8 cellular contexts compared by ENCODE assay signal in the genomic region with DNA sequence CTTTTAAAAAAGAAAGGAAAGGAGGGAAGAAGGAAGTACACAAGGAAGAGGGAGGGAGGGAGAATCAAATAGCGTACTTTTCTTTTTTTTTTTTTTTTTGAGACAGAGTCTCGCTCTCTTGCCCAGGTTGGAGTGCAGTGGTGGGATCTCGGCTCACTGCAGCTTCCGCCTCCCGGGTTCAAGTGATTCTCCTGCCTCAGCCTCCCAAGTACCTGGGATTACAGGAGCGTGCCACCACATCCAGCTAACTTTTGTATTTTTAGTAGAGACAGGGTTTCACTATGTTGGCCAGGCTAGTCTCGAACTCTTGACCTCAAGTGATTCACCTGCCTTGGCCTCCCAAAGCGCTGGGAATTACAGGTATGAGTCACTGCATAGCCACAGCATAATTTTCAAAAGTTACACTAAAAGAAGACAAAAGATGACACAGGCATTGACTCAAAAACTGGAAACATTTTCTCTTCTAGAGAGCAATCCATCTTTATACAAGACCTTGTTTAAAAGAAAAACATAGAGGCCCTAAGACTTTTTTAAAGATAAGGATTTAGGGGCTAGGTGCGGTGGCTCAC.
DNase-seq lines count a peak whose midpoint lies in the region; ATAC-seq and TF ChIP-seq lines count a peak whose summit lies in the region.
"Not testable (repeated sequence)": the region's sequence is repeated elsewhere in the genome, so short reads cannot be mapped to it uniquely, and the experiment has no call there.

No MANE protein-coding gene starts in this region.

- H2BK15ac ChIP-seq in H9 (ENCODE audit: low read depth, low read length): not testable (repeated sequence)

- not testable (repeated sequence) for H2BK5ac ChIP-seq in H9 (ENCODE audit: insufficient read length, low read length)

- not testable (repeated sequence) for ATAC-seq in natural killer cell treated with Interleukin-12 subunit alpha and Interleukin-12 subunit beta and Interleukin-15 and Interleukin-18, amount 100 ng/mL, for 72 hours; stimulated activated memory B cell treated with anti-CD40 and anti-IgM and Interleukin-4, amounts not matched to agents 10 μg/mL and 1 μg/mL and 100 μg/mL, for 72 hours

- peak overlapping the region; percentile 55 for H2AFZ ChIP-seq in ACC112 (ENCODE audit: low read length, unreplicated experiment)
- H2AFZ ChIP-seq in H9 (ENCODE audit: low read length): not testable (repeated sequence)

- not testable (repeated sequence) for H3K14ac ChIP-seq in H9 (ENCODE audit: insufficient read depth, low read length)

- not testable (repeated sequence) for H3K27me3 Mint-ChIP-seq in H9 (ENCODE audit: low read depth); natural killer cell treated with Interleukin-12 subunit alpha and Interleukin-12 subunit beta and Interleukin-15 and Interleukin-18, amount 100 ng/mL, for 72 hours; stimulated activated memory B cell treated with anti-CD40 and anti-IgM and Interleukin-4, amounts not matched to agents 10 μg/mL and 1 μg/mL and 100 μg/mL, for 72 hours

- peaks cover 11 to 26% (median 16%) of the 10 kb centered on the region in 3 experiments; a peak in 5 of 7 replicates for H3K36me3 Mint-ChIP-seq in H9 (ENCODE audit: insufficient read depth in 1 of 3, low read depth in 3 of 3)
- not testable (repeated sequence) for H3K36me3 Mint-ChIP-seq in natural killer cell treated with Interleukin-12 subunit alpha and Interleukin-12 subunit beta and Interleukin-15 and Interleukin-18, amount 100 ng/mL, for 72 hours
- H3K36me3 Mint-ChIP-seq in stimulated activated memory B cell treated with anti-CD40 and anti-IgM and Interleukin-4, amounts not matched to agents 10 μg/mL and 1 μg/mL and 100 μg/mL, for 72 hours: peaks cover 13% of the 10 kb centered on the region

- not testable (repeated sequence) for H3K4ac ChIP-seq in H9 (ENCODE audit: low read depth, low read length)

- H2BK12ac ChIP-seq in H9 (ENCODE audit: insufficient read length, low read depth, low read length): not testable (repeated sequence)

- not testable (repeated sequence) for H3K27me3 ChIP-seq in ACC112 (ENCODE audit: insufficient read depth, low read length); H9 (ENCODE audit: insufficient read depth, low read length); brain microvascular endothelial cell (replicated peaks)

- H4K5ac ChIP-seq in H9 (ENCODE audit: insufficient read length, low read depth, low read length): not testable (repeated sequence)

- H3K18ac ChIP-seq in H9 (ENCODE audit: insufficient read length, low read depth, low read length): not testable (repeated sequence)

- in situ Hi-C loops in brain microvascular endothelial cell (cut with HindIII; ENCODE audit: low pct_ligation_motif_present, low sequenced_read_pairs): not testable (repeated sequence)

- H2AK5ac ChIP-seq in H9 (ENCODE audit: insufficient read length, low read length): not testable (repeated sequence)

- not testable (repeated sequence) for H3K9ac ChIP-seq in H9 (ENCODE audit: extremely low read depth, insufficient read length, low read length)

- peak overlapping the region; percentile 70 for H3K4me3 ChIP-seq in ACC112 (ENCODE audit: low read depth, low read length)
- not testable (repeated sequence) for H3K4me3 ChIP-seq in brain microvascular endothelial cell (ENCODE audit: low read depth, low read length)

- not testable (repeated sequence) for H2BK20ac ChIP-seq in H9 (ENCODE audit: low read depth, low read length, poor library complexity, severe bottlenecking)

- H3K4me2 ChIP-seq in H9 (ENCODE audit: insufficient read depth, insufficient read length, low read length): not testable (repeated sequence)

- WGBS in H9 (ENCODE audit: extremely low coverage, insufficient read length, low lambda C conversion rate): no CpG with 5 or more reads among the region's 9 CpGs

- not testable (repeated sequence) for H3T11ph ChIP-seq in H9 (ENCODE audit: low read length)

- not testable (repeated sequence) for TF ChIP-seq CTCF in H9 (conservative IDR thresholded peaks at IDR 0.05); brain microvascular endothelial cell (IDR thresholded peaks at IDR 0.05; ENCODE audit: low read depth, low read length, missing control alignments)

- H3K36me3 ChIP-seq in ACC112 (ENCODE audit: insufficient read depth, low read length); brain microvascular endothelial cell (replicated peaks): not testable (repeated sequence)

- H4K8ac ChIP-seq in H9 (replicated peaks; ENCODE audit: insufficient read length, low read depth, low read length): not testable (repeated sequence)

- not testable (repeated sequence) for H3K9me3 Mint-ChIP-seq in H9; natural killer cell treated with Interleukin-12 subunit alpha and Interleukin-12 subunit beta and Interleukin-15 and Interleukin-18, amount 100 ng/mL, for 72 hours; stimulated activated memory B cell treated with anti-CD40 and anti-IgM and Interleukin-4, amounts not matched to agents 10 μg/mL and 1 μg/mL and 100 μg/mL, for 72 hours

- peak overlapping the region; percentile 38 for H3K27ac ChIP-seq in ACC112 (ENCODE audit: low read depth, low read length)
- H3K27ac ChIP-seq in H9 (ENCODE audit: insufficient read length, low read depth, low read length); brain microvascular endothelial cell: not testable (repeated sequence)

- not testable (repeated sequence) for DNase-seq in H9; natural killer cell treated with Interleukin-12 subunit alpha and Interleukin-12 subunit beta and Interleukin-15 and Interleukin-18, amount 100 ng/mL, for 72 hours (ENCODE audit: low spot score)
- DNase-seq in RPMI7951 (ENCODE audit: low read depth) (peak; percentile 42), activated T-cell treated with anti-CD3 and anti-CD28 coated beads for 48 hours (ENCODE audit: low read depth) (peak; percentile 25), brain microvascular endothelial cell (peak; percentile 25), glomerular visceral epithelial cell (ENCODE audit: extremely low spot score) (peak; percentile 46)

- H3K4me1 ChIP-seq in ACC112 (ENCODE audit: control insufficient read depth, insufficient read depth, low read length, unreplicated experiment): peaks cover 15% of the 10 kb centered on the region
- not testable (repeated sequence) for H3K4me1 ChIP-seq in H9 (ENCODE audit: insufficient read depth, low read length)

- not testable (repeated sequence) for H3K9me3 ChIP-seq in H9 (ENCODE audit: control insufficient read depth, low read depth, low read length)

- not testable (repeated sequence) for H3K23ac ChIP-seq in H9 (ENCODE audit: insufficient read length, low read depth, low read length)

- H3K4me1 Mint-ChIP-seq in H9: peaks cover 35% of the 10 kb centered on the region in 2 experiments
- peaks cover 10 to 15% of the 10 kb centered on the region in 2 donors for H3K4me1 Mint-ChIP-seq in natural killer cell treated with Interleukin-12 subunit alpha and Interleukin-12 subunit beta and Interleukin-15 and Interleukin-18, amount 100 ng/mL, for 72 hours (ENCODE audit: low read depth in 2 of 2)
- peaks cover 42% of the 10 kb centered on the region for H3K4me1 Mint-ChIP-seq in stimulated activated memory B cell treated with anti-CD40 and anti-IgM and Interleukin-4, amounts not matched to agents 10 μg/mL and 1 μg/mL and 100 μg/mL, for 72 hours

- H2BK120ac ChIP-seq in H9 (ENCODE audit: low read depth, low read length, poor library complexity, severe bottlenecking): not testable (repeated sequence)

- not testable (repeated sequence) for H3K79me2 ChIP-seq in ACC112 (ENCODE audit: control insufficient read depth, insufficient read depth, low read length, unreplicated experiment)
- peaks cover 17% of the 10 kb centered on the region; the same call in 1 of the 2 replicates for H3K79me2 ChIP-seq in H9 (ENCODE audit: insufficient read depth, low read length)

- not testable (repeated sequence) for H3K79me1 ChIP-seq in H9 (ENCODE audit: insufficient read depth, low read depth, low read length, poor library complexity, severe bottlenecking)

- H4K91ac ChIP-seq in H9 (ENCODE audit: insufficient read length, low read depth, low read length): not testable (repeated sequence)

- H3K4me3 Mint-ChIP-seq in H9: not testable (repeated sequence)
- peak overlapping the region; percentile 83 for H3K4me3 Mint-ChIP-seq in natural killer cell treated with Interleukin-12 subunit alpha and Interleukin-12 subunit beta and Interleukin-15 and Interleukin-18, amount 100 ng/mL, for 72 hours
- H3K4me3 Mint-ChIP-seq in stimulated activated memory B cell treated with anti-CD40 and anti-IgM and Interleukin-4, amounts not matched to agents 10 μg/mL and 1 μg/mL and 100 μg/mL, for 72 hours: peak overlapping the region; percentile 89

- H4K20me1 ChIP-seq in H9 (ENCODE audit: control insufficient read depth, insufficient read depth, insufficient read length): not testable (repeated sequence)

- H3K56ac ChIP-seq in H9 (ENCODE audit: insufficient read length, low read depth, low read length): not testable (repeated sequence)

- peak overlapping the region in 2 of 3 experiments; percentile 5 to 48; a peak in 2 of 7 replicates for H3K27ac Mint-ChIP-seq in H9
- H3K27ac Mint-ChIP-seq in natural killer cell treated with Interleukin-12 subunit alpha and Interleukin-12 subunit beta and Interleukin-15 and Interleukin-18, amount 100 ng/mL, for 72 hours: peak overlapping the region; percentile 82 to 83
- H3K27ac Mint-ChIP-seq in stimulated activated memory B cell treated with anti-CD40 and anti-IgM and Interleukin-4, amounts not matched to agents 10 μg/mL and 1 μg/mL and 100 μg/mL, for 72 hours: peak overlapping the region; percentile 97

- not testable (repeated sequence) for H3K23me2 ChIP-seq in H9 (ENCODE audit: insufficient read length, low read depth, low read length, poor library complexity, severe bottlenecking)

Comparison
In these comparisons a context has a peak if more than half of its experiments do, and no peak if none do; other contexts are left out.
1. H3K27ac Mint-ChIP-seq: peak in every context shown above with its lines; median percentile 97 in stimulated activated memory B cell treated with anti-CD40 and anti-IgM and Interleukin-4, amounts not matched to agents 10 μg/mL and 1 μg/mL and 100 μg/mL, for 72 hours; 82 in natural killer cell treated with Interleukin-12 subunit alpha and Interleukin-12 subunit beta and Interleukin-15 and Interleukin-18, amount 100 ng/mL, for 72 hours; 26 in H9.